8 cellular contexts compared by ENCODE assay signal in the genomic region with DNA sequence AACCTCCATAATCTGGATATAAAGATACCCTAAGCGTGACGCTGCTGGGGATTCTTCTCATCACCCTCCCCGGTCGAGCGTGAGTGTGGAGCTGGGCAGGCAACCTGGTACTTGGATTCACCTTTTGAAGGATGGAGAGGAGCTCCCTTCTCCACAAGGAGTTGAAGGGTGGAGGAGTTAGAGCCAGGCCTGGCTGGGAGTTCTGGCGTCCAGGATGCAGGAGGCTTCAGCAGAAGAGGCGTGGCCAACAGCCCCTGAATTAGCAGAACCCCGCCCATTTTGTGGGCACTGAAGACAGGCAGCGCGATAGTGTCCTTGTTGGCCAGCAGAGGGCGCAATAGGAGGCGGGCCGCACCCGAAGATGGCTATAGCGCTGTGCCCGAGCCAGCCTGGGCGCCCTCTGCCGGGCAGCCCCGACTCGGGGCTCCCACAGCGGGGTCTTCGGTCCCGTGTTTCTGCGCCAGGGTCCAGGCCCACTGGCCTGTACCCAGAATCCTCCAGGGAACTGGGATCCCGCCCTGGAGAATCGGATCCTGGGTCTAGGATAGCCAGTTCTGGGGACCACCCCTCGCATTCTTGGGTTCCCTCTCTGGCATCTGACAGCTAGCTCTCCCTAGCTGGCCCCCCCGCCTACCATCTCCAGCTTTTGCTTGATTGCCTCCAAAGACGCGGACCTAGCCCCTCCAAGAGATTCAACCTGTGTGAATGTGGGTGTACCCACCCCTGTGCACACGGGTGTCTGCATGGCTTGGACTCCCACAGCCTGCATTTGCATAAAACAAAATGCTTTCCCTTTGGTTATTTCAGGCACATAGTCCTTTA. TPM values are rescaled to one million over a fixed set of nuclear protein-coding genes. Genes with fewer than 3 reads are reported as not detected.
DNase-seq lines count a peak whose midpoint lies in the region; ATAC-seq, FAIRE-seq and TF ChIP-seq lines count a peak whose summit lies in the region.

No MANE protein-coding gene starts in this region.

- H3K27ac ChIP-seq in pancreas (no peak overlapping the region), tibial artery (no peak overlapping the region)

- DNase-seq in GM12865 (ENCODE audit: low read depth): peak; percentile 95
- peak; percentile 95 for DNase-seq in NCI-H1092 (lab: John Stamatoyannopoulos, UW)
- DNase-seq in SK-MEL-5 (ENCODE audit: low read depth, low spot score): peak; percentile 94
- peak; percentile 84 for DNase-seq in activated gamma-delta T cell treated with anti-CD3 and anti-CD28 coated beads, Interleukin-2, amount 50 U/mL, for 16 hours (ENCODE audit: low read depth)
- DNase-seq in germinal center (ENCODE audit: low spot score): peak; percentile 92
- DNase-seq in pancreas: peak; percentile 71 to 90 (median 83)
- DNase-seq in tibial artery: peak; percentile 81 to 94

- H3K4me1 ChIP-seq in pancreas (peaks cover 0 to 9% (median 0%) of the 10 kb centered on the region in 3 donors), tibial artery (peaks cover 0 to 40% (median 30%) of the 10 kb centered on the region in 4 donors)

- intact Hi-C loops in pancreas (cut with DNase I) (loop anchor here in 2 of 3 donors (5.0 kb wide), 1 partner anchor 148 kb away; the partner anchor contains the start of gene GPR84 (in 2 of the 2)), tibial artery (cut with DNase I; ENCODE audit: low total_unique reads) (no loop called here)

- H3K36me3 ChIP-seq in pancreas (no peaks in the 10 kb centered on the region), tibial artery (no peaks in the 10 kb centered on the region)

- H3K9me3 ChIP-seq in pancreas: no peaks in the 10 kb centered on the region
- H3K9me3 ChIP-seq in tibial artery: no peaks in the 10 kb centered on the region

- H3K27me3 ChIP-seq in pancreas (peaks cover 0 to 36% (median 3%) of the 10 kb centered on the region in 4 donors), tibial artery (peaks cover 0 to 23% of the 10 kb centered on the region in 2 donors)

- 15 to 16% methylated on average over 31 of the region's 31 CpGs for WGBS in pancreas, 2 donors

- in situ Hi-C loops in SK-MEL-5 (cut with HindIII; ENCODE audit: low pct_unique_long_range_greater_than_20kb, low sequenced_read_pairs): no loop called here

- FAIRE-seq in pancreas (lab: Jason Lieb, UNC): no peak

- ATAC-seq in HG02642 (IDR thresholded peaks at IDR 0.05; ENCODE audit: poor library complexity, unreplicated experiment) (peak; percentile 81), pancreas (peak; percentile 78 to 92 (median 90))

- peak overlapping the region; percentile 37 for H3K4me3 ChIP-seq in GM12865 (ENCODE audit: low read depth, low read length)
- no peak overlapping the region for H3K4me3 ChIP-seq in pancreas
- peak overlapping the region; percentile 11 to 38 for H3K4me3 ChIP-seq in tibial artery

- TF ChIP-seq CTCF in GM12865 (IDR thresholded peaks at IDR 0.05; ENCODE audit: insufficient read depth, low read depth, low read length, missing control alignments): peak; percentile 100
- TF ChIP-seq CTCF in pancreas (IDR thresholded peaks at IDR 0.05): peak; percentile 92 to 96 (median 96)
- TF ChIP-seq CTCF in tibial artery (IDR thresholded peaks at IDR 0.05): peak; percentile 94 to 98

RNA-seq across cellular contexts. Expression of gene SMUG1, which starts 26.0 kb away (rescaled TPM):
- 74.3 and 87.8 TPM in 2 replicates for total RNA-seq in SK-MEL-5 (2014; rRNA removed; shearing (Covaris generic))
- 74.1 and 84.9 TPM in 2 replicates for polyA plus RNA-seq in SK-MEL-5 (2015; cell fraction: cytosol; rRNA removed)
- 102 and 203 TPM in 2 replicates for polyA plus RNA-seq in SK-MEL-5 (2015; cell fraction: nucleus; rRNA removed)
- total RNA-seq in pancreas: 10 to 100 TPM; 12.4 to 18.1 (median 14.3) TPM
- polyA plus RNA-seq in pancreas: 10 to 100 TPM; 29.7 to 35.4 TPM

Comparison
In these comparisons a context has a peak if more than half of its experiments do, and no peak if none do; other contexts are left out.
1. H3K4me3 ChIP-seq: peak in GM12865 (single experiment) and tibial artery (2 of 2); none in pancreas (0 of 4).
2. Peak in every context shown above with its lines, with median percentiles within 50 percentile points of each other: DNase-seq and CTCF ChIP-seq.